8 cellular contexts compared by ENCODE assay signal in genomic region chr6:27810768-27811298, GRCh38.
DNase-seq lines count a peak whose midpoint lies in the region; ATAC-seq and TF ChIP-seq lines count a peak whose summit lies in the region.

No MANE protein-coding gene starts in this region.

- no peak for DNase-seq in activated naive CD4-positive, alpha-beta T cell treated with anti-CD3 and anti-CD28 coated beads, Interleukin-2, amount 50 U/mL, for 16 hours
- DNase-seq in T1000 (lab: John Stamatoyannopoulos, UW): no peak
- no peak for DNase-seq in stimulated activated CD4-positive, alpha-beta T cell treated with anti-CD3 and anti-CD28 coated beads, Interleukin-2, amount 100 ng/mL, for 48 hours

- H3K4me3 Mint-ChIP-seq in activated naive CD4-positive, alpha-beta T cell treated with anti-CD3 and anti-CD28 coated beads, Interleukin-2, amount 50 U/mL, for 24 hours: peak overlapping the region; percentile 90

- no peaks in the 10 kb centered on the region for H3K27me3 Mint-ChIP-seq in activated naive CD4-positive, alpha-beta T cell treated with anti-CD3 and anti-CD28 coated beads, Interleukin-2, amount 50 U/mL, for 24 hours

- peaks cover 60% of the 10 kb centered on the region for H3K4me1 Mint-ChIP-seq in activated naive CD4-positive, alpha-beta T cell treated with anti-CD3 and anti-CD28 coated beads, Interleukin-2, amount 50 U/mL, for 24 hours

- ATAC-seq in GM21737 (IDR thresholded peaks at IDR 0.05; ENCODE audit: unreplicated experiment): no peak

- peak overlapping the region; percentile 78 for H3K4me3 ChIP-seq in WI38 (ENCODE audit: low read depth, low read length)
- H3K4me3 ChIP-seq in iPS-11a (ENCODE audit: low read depth, low read length): peak overlapping the region; percentile 90

- no peak for TF ChIP-seq CTCF in WI38 (IDR thresholded peaks at IDR 0.05; ENCODE audit: low read depth, low read length)

- H3K27ac ChIP-seq in temporal lobe (ENCODE audit: low read depth, low read length): peak overlapping the region; percentile 7

- H3K9me3 Mint-ChIP-seq in activated naive CD4-positive, alpha-beta T cell treated with anti-CD3 and anti-CD28 coated beads, Interleukin-2, amount 50 U/mL, for 24 hours: peaks cover 5% of the 10 kb centered on the region

- H3K27ac Mint-ChIP-seq in activated naive CD4-positive, alpha-beta T cell treated with anti-CD3 and anti-CD28 coated beads, Interleukin-2, amount 50 U/mL, for 24 hours: peak overlapping the region; percentile 95

- H3K36me3 Mint-ChIP-seq in activated naive CD4-positive, alpha-beta T cell treated with anti-CD3 and anti-CD28 coated beads, Interleukin-2, amount 50 U/mL, for 24 hours: peaks cover 2% of the 10 kb centered on the region
